Comparison of ENCODE assay signal across 21 cellular contexts in genomic region chr14:55309761-55310365, GRCh38. TPM values are rescaled to one million over a fixed set of nuclear protein-coding genes. Genes with fewer than 3 reads are reported as not detected.
DNase-seq lines count a peak whose midpoint lies in the region; ATAC-seq, FAIRE-seq and TF ChIP-seq lines count a peak whose summit lies in the region.
"Had no signal": no experiment of that assay in that cellular context is flagged by ENCODE, and none has a peak within 500 bp of the region (broad histone marks: within the 10 kb centered on the region; RNA-seq: fewer than 3 reads in every experiment).

No MANE protein-coding gene starts in this region.

- H3K9me3 Mint-ChIP-seq in astrocyte (ENCODE audit: unreplicated experiment), result peaks cover 19% of the 10 kb centered on the region

- intact Hi-C loops in gastrocnemius medialis (cut with DNase I; ENCODE audit: low total_unique reads), result no loop called here

- in situ Hi-C loops in gastrocnemius medialis (cut with MboI; ENCODE audit: low sequenced_read_pairs in 4 of 4), result no loop called here

- H3K27ac Mint-ChIP-seq in astrocyte (ENCODE audit: unreplicated experiment), result no peak overlapping the region
- H3K27ac Mint-ChIP-seq: CD4-positive, alpha-beta T cell had no signal

- H2AFZ ChIP-seq in astrocyte (ENCODE audit: low read depth, low read length), result no peak overlapping the region
- no peak overlapping the region for H2AFZ ChIP-seq in hepatocyte
- H2AFZ ChIP-seq: PC-9 had no signal

- WGBS in hepatocyte (ENCODE audit: low lambda C conversion rate, missing lambda C conversion rate), result 47% methylated on average over 1 of the region's 1 CpG

- no peaks in the 10 kb centered on the region for H3K9me2 ChIP-seq in hepatocyte (replicated peaks; ENCODE audit: insufficient read depth)

- peaks cover 26% of the 10 kb centered on the region for H3K36me3 Mint-ChIP-seq in astrocyte (ENCODE audit: low read depth, unreplicated experiment)

- peaks cover 39% of the 10 kb centered on the region for H3K79me2 ChIP-seq in astrocyte (ENCODE audit: insufficient read depth, low read length)
- H3K79me2 ChIP-seq in hepatocyte, result peaks cover 90% of the 10 kb centered on the region

- TF ChIP-seq CTCF in astrocyte (IDR thresholded peaks at IDR 0.05; ENCODE audit: insufficient read depth, low read depth, low read length) (no peak), hepatocyte (IDR thresholded peaks at IDR 0.05; ENCODE audit: poor library complexity) (no peak), gastrocnemius medialis (IDR thresholded peaks at IDR 0.05 in 4 of 5, conservative IDR thresholded peaks at IDR 0.05 in 1 of 5) (no peak), RWPE1 (conservative IDR thresholded peaks at IDR 0.05; ENCODE audit: low read depth) (no peak)

- no peak for TF ChIP-seq POLR2A in gastrocnemius medialis (IDR thresholded peaks at IDR 0.05)

- no peaks in the 10 kb centered on the region for H3K27me3 Mint-ChIP-seq in astrocyte (ENCODE audit: low read depth, unreplicated experiment)
- H3K27me3 Mint-ChIP-seq: CD4-positive, alpha-beta T cell had no signal

- H3K4me1 Mint-ChIP-seq in astrocyte (ENCODE audit: low read depth, unreplicated experiment), result peaks cover 10% of the 10 kb centered on the region

- H3K4me1 ChIP-seq in astrocyte (ENCODE audit: insufficient read depth, low read length) (peaks cover 14% of the 10 kb centered on the region), hepatocyte (ENCODE audit: insufficient read depth) (peaks cover 22% of the 10 kb centered on the region), gastrocnemius medialis (peaks cover 46 to 58% of the 10 kb centered on the region in 2 donors)

- H3K9me3 ChIP-seq in astrocyte (ENCODE audit: insufficient read depth, low read depth, low read length) (peaks cover 15% of the 10 kb centered on the region), hepatocyte (ENCODE audit: low read depth) (no peaks in the 10 kb centered on the region), gastrocnemius medialis (no peaks in the 10 kb centered on the region)

- no peaks in the 10 kb centered on the region for H3K36me3 ChIP-seq in astrocyte (ENCODE audit: insufficient read depth, low read length)
- H3K36me3 ChIP-seq in hepatocyte (replicated peaks; ENCODE audit: insufficient read depth, low read depth), result no peaks in the 10 kb centered on the region
- H3K36me3 ChIP-seq in gastrocnemius medialis, result no peaks in the 10 kb centered on the region
- H3K36me3 ChIP-seq: BE2C had no signal

- CTCF ChIA-PET in RWPE1 (lab: Yijun Ruan, JAX), result interaction anchor here (1.0 kb wide), 1 partner anchor 33 kb away, joined by 4 read pairs; no protein-coding TSS in a partner anchor

- H3K4me3 Mint-ChIP-seq in astrocyte (ENCODE audit: unreplicated experiment), result no peak overlapping the region
- H3K4me3 Mint-ChIP-seq: CD4-positive, alpha-beta T cell had no signal

- DNase-seq in astrocyte (ENCODE audit: low read depth), result peak; percentile 21
- no peak for DNase-seq in hepatocyte (ENCODE audit: low spot score)
- DNase-seq in gastrocnemius medialis, result no peak
- DNase-seq in T1000 (lab: John Stamatoyannopoulos, UW), result no peak
- DNase-seq in stimulated activated CD4-positive, alpha-beta T cell treated with anti-CD3 and anti-CD28 coated beads, Interleukin-12 subunit alpha, Interleukin-12 subunit beta, amount 100 ng/mL, for 4 hours, result no peak
- no peak for DNase-seq in RWPE1 (ENCODE audit: low spot score)
- no peak for DNase-seq in NCI-H2171 treated with DMSO at 0.1 percent for 48 hours (lab: John Stamatoyannopoulos, UW)
- DNase-seq: BE2C; CD4-positive, alpha-beta T cell; DMS79 treated with DMSO at 0.1 percent for 48 hours; GOT3; NCI-H1048; NCI-H146; NCI-H2081; NCI-H524; PC-9 had no signal

- ATAC-seq in gastrocnemius medialis, result no peak

- no peak for FAIRE-seq in astrocyte (lab: Jason Lieb, UNC)
- FAIRE-seq: D721Med, G401.6, GM18507 had no signal

- POLR2A ChIA-PET in RWPE1 (lab: Yijun Ruan, JAX; ENCODE audit: low non-redundant PET), result no interaction called here

- H4K20me1 ChIP-seq in astrocyte (ENCODE audit: insufficient read depth, low read length) (peaks cover 47% of the 10 kb centered on the region), hepatocyte (ENCODE audit: insufficient read depth, poor library complexity, severe bottlenecking) (peaks cover 6% of the 10 kb centered on the region)

- no peaks in the 10 kb centered on the region for H3K27me3 ChIP-seq in astrocyte (ENCODE audit: insufficient read depth, low read length)
- no peaks in the 10 kb centered on the region for H3K27me3 ChIP-seq in hepatocyte
- no peaks in the 10 kb centered on the region for H3K27me3 ChIP-seq in gastrocnemius medialis
- H3K27me3 ChIP-seq: BE2C, SJSA1 had no signal

- H3K4me2 ChIP-seq in astrocyte (ENCODE audit: low read length) (peak overlapping the region; percentile 13), hepatocyte (peak overlapping the region; percentile 38)
- H3K4me2 ChIP-seq: KMS-11, PC-9 had no signal

- H3K27ac ChIP-seq in astrocyte (ENCODE audit: low read depth, low read length) (peak overlapping the region; percentile 46), hepatocyte (peak overlapping the region; percentile 39), gastrocnemius medialis (peak overlapping the region in 3 of 4 donors; percentile 7 to 10 (median 8)), RWPE1 (no peak overlapping the region)
- H3K27ac ChIP-seq: KMS-11, PC-9, SJSA1 had no signal

- H3K4me3 ChIP-seq in astrocyte (ENCODE audit: insufficient read depth, low read depth, low read length), result no peak overlapping the region
- H3K4me3 ChIP-seq in hepatocyte, result no peak overlapping the region
- no peak overlapping the region for H3K4me3 ChIP-seq in gastrocnemius medialis
- H3K4me3 ChIP-seq: PC-9, SJSA1 had no signal

- no peak overlapping the region for H3K9ac ChIP-seq in astrocyte (ENCODE audit: low read length)
- H3K9ac ChIP-seq: KMS-11 had no signal

RNA-seq across cellular contexts. Expression of gene FBXO34, which starts 38.6 kb away (rescaled TPM):
- total RNA-seq in astrocyte (21.1 and 23.4 TPM in 2 replicates), hepatocyte (45.9 and 46.5 TPM in 2 replicates), gastrocnemius medialis (10 to 100 TPM; 26.2 to 55.9 (median 40.7) TPM)
- polyA plus RNA-seq in hepatocyte, result 27.5 and 31.6 TPM in 2 replicates
